Comparison of ENCODE assay signal across 12 cellular contexts in the genomic region with DNA sequence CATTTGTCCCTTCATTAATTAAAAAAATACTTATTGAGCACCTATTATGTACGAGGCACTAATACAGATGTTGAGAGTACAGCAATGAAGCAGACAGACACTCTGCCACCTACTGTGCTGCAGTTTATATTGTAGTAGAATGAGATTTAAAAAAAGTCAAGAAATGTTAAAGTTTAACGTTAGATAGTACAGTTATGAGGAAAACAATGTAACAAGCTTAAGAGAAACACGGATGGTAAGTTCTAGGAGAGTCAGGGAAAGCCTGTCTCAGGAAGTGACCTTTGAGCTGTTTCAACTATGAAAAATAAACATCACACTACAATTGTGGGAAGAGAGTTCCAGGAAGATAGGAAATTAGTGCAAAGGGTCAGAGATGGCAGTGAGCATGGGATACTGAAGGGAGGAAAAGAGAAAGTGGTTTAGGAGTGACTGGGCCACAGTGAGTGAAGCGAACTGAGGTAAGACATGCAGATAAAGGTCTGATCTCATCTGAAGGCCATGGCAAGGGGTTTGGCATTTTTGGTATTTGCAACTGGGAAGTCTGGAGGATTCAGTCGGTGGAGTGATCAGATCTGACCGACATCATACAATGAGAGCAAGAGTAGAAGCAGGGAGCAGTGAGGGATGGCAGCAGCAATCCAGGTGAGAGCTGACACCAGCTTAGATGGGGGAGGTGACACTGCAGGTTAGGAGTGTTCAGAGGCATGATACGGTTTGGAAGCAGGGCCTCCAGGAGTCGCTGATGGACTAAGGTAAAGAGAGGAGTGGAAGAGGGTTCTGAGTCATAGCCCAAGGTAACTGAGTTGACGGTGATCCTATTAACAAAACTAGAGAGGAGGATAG. TPM values are rescaled to one million over a fixed set of nuclear protein-coding genes. Genes with fewer than 3 reads are reported as not detected.
DNase-seq lines count a peak whose midpoint lies in the region; ATAC-seq, FAIRE-seq and TF ChIP-seq lines count a peak whose summit lies in the region.
"Had no signal": no experiment of that assay in that cellular context is flagged by ENCODE, and none has a peak within 500 bp of the region (broad histone marks: within the 10 kb centered on the region; RNA-seq: fewer than 3 reads in every experiment).

No MANE protein-coding gene starts in this region.

- H3K27me3 ChIP-seq in K562 (ENCODE audit: control insufficient read depth in 2 of 2, insufficient read depth in 2 of 2, low read length in 2 of 2) = no peaks in the 10 kb centered on the region
- H3K27me3 ChIP-seq in small intestine (ENCODE audit: control insufficient read depth in 2 of 2, insufficient read depth in 2 of 2, low read length in 2 of 2) = no peaks in the 10 kb centered on the region

- 0% methylated on average over 9 of the region's 9 CpGs for WGBS in K562 (ENCODE audit: insufficient coverage, low coverage, missing lambda C conversion rate)
- WGBS in small intestine, 3 donors = 17 to 51% (median 36%) methylated on average over 9 of the region's 9 CpGs

- TF ChIP-seq RAD21 in K562 (CRISPR knock-in tag; conservative IDR thresholded peaks at IDR 0.05 in 1 of 2, IDR thresholded peaks at IDR 0.05 in 1 of 2) = peak in 1 of 2 experiments; percentile 16; a peak in 1 of 4 replicates

- TF ChIP-seq POLR2A in K562 (conservative IDR thresholded peaks at IDR 0.05) (no peak), GM12891 (IDR thresholded peaks at IDR 0.05; ENCODE audit: low read depth, low read length) (no peak)

- POLR2A ChIA-PET in K562 (lab: Yijun Ruan, JAX) = no interaction called here

- H3K9ac ChIP-seq in K562 (ENCODE audit: insufficient read depth in 1 of 2, low read depth in 2 of 2, low read length in 2 of 2) = no peak overlapping the region

- TF ChIP-seq EP300 in K562 (IDR thresholded peaks at IDR 0.05; ENCODE audit: low read length) = no peak

- ATAC-seq in K562 (peak; percentile 76), HG03342 (IDR thresholded peaks at IDR 0.05; ENCODE audit: unreplicated experiment) (no peak)

- no peaks in the 10 kb centered on the region for H3K79me2 ChIP-seq in K562 (ENCODE audit: control insufficient read depth, insufficient read depth, low read length)

- no peak overlapping the region for H3K4me2 ChIP-seq in K562 (ENCODE audit: insufficient read depth, low read length)

- CTCF ChIA-PET in K562 (lab: Yijun Ruan, JAX; ENCODE audit: low intra/inter-chr PET ratio) = interaction anchor here (0.5 to 1.2 kb wide), 3 partner anchors 102 to 355 kb away, joined by 3 to 4 read pairs (median 3); no protein-coding TSS in a partner anchor

- H3K27ac ChIP-seq in K562 (ENCODE audit: extremely low read depth, low read depth, low read length) (no peak overlapping the region), small intestine (ENCODE audit: low read depth in 1 of 2, low read length in 1 of 2) (peak overlapping the region; percentile 83 to 85)

- no TSS peak for BruUV-seq in K562 (replicated peaks; lab: Mats Ljungman, UMichigan)

- H3K4me3 ChIP-seq in K562 = no peak overlapping the region
- peak overlapping the region in 1 of 2 donors; percentile 3 for H3K4me3 ChIP-seq in small intestine (ENCODE audit: low read depth in 1 of 2, low read length in 2 of 2)

- H2AFZ ChIP-seq in K562 (ENCODE audit: low read depth, low read length) = no peak overlapping the region

- no peaks in the 10 kb centered on the region for H3K9me1 ChIP-seq in K562 (ENCODE audit: control insufficient read depth, insufficient read depth, low read length)

- H3K4me1 ChIP-seq in K562 (replicated peaks in 1 of 2; ENCODE audit: control insufficient read depth in 2 of 2, insufficient read depth in 2 of 2, low read length in 2 of 2) = no peaks in the 10 kb centered on the region
- peaks cover 0 to 4% of the 10 kb centered on the region in 2 donors for H3K4me1 ChIP-seq in small intestine (ENCODE audit: control insufficient read depth in 2 of 2, insufficient read depth in 1 of 2, low read depth in 1 of 2, low read length in 1 of 2)

- no peaks in the 10 kb centered on the region for H3K9me3 ChIP-seq in K562 (replicated peaks; ENCODE audit: control insufficient read depth, insufficient read depth, low read depth, low read length)
- no peaks in the 10 kb centered on the region for H3K9me3 ChIP-seq in small intestine (ENCODE audit: control insufficient read depth, low read depth)

- in situ Hi-C loops in K562 (cut with MboI) = no loop called here

- no peaks in the 10 kb centered on the region for H3K36me3 ChIP-seq in K562 (ENCODE audit: control insufficient read depth, insufficient read depth, low read length)
- H3K36me3 ChIP-seq in small intestine (ENCODE audit: control insufficient read depth in 2 of 2, insufficient read depth in 2 of 2, low read length in 2 of 2) = no peaks in the 10 kb centered on the region

- intact Hi-C loops in K562 (cut with micrococcal nuclease) = no loop called here

- DNase-seq in HT-29 (ENCODE audit: low spot score) (peak; percentile 94), K562 (ENCODE audit: extremely low read depth in 1 of 4, low spot score in 3 of 4) (peak in 1 of 4 experiments; percentile 5), iPS DF 19.7 (ENCODE audit: low read depth, low spot score) (peak; percentile 25), small intestine (peak; percentile 91), GM12891 (ENCODE audit: insufficient read length, low spot score) (no peak), NCI-H524 (lab: John Stamatoyannopoulos, UW) (no peak)
- DNase-seq in activated CD4-positive, alpha-beta T cell treated with anti-CD3 and anti-CD28 coated beads for 4 hours = no peak
- DNase-seq: activated CD8-positive, alpha-beta memory T cell treated with anti-CD3 and anti-CD28 coated beads, Interleukin-2, amount 50 U/mL, for 4 hours; effector CD4-positive, alpha-beta T cell; NCI-H1092 had no signal

- 0 out of 6 replicates have a peak, but pooled peaks of 2 of the 3 experiments have one; percentile 9 to 12 for TF ChIP-seq CTCF in K562 (IDR thresholded peaks at IDR 0.05 in 2 of 3, conservative IDR thresholded peaks at IDR 0.05 in 1 of 3; ENCODE audit: insufficient read depth in 2 of 3, low read depth in 1 of 3, low read length in 3 of 3)

- H4K20me1 ChIP-seq in K562 (replicated peaks; ENCODE audit: control insufficient read depth, insufficient read depth, low read length) = no peaks in the 10 kb centered on the region

- FAIRE-seq in K562 (lab: Jason Lieb, UNC) (no peak), small intestine (lab: Jason Lieb, UNC) (peak; percentile 44), GM12891 (lab: Jason Lieb, UNC) (no peak)

TF ChIP-seq in K562, 482 proteins besides CTCF, POLR2A, EP300 and RAD21 (continues in another document):
- TF ChIP-seq ZNF232 (CRISPR knock-in tag; IDR thresholded peaks at IDR 0.05) (no peak), CEBPB (tag; IDR thresholded peaks at IDR 0.05) (no peak), CEBPG (CRISPR knock-in tag; IDR thresholded peaks at IDR 0.05) (no peak), CEBPG (tag; conservative IDR thresholded peaks at IDR 0.05 in 1 of 2, IDR thresholded peaks at IDR 0.05 in 1 of 2) (no peak), JUNB (CRISPR knock-in tag; conservative IDR thresholded peaks at IDR 0.05) (no peak), CAMTA2 (CRISPR knock-in tag; conservative IDR thresholded peaks at IDR 0.05) (no peak), KDM4B (IDR thresholded peaks at IDR 0.05; ENCODE audit: borderline replicate concordance in 2 of 2, low read depth in 1 of 2) (no peak), ESRRB (CRISPR knock-in tag; IDR thresholded peaks at IDR 0.05; ENCODE audit: borderline replicate concordance) (no peak), SPI1 (IDR thresholded peaks at IDR 0.05; ENCODE audit: borderline replicate concordance, low read depth, low read length) (no peak), PHTF2 (CRISPR knock-in tag; IDR thresholded peaks at IDR 0.05) (no peak), ZNF124 (CRISPR knock-in tag; IDR thresholded peaks at IDR 0.05) (no peak)

TF ChIP-seq in GM12891, 5 proteins besides CTCF, POLR2A, EP300 and RAD21:
- TF ChIP-seq POLR2AphosphoS5 (IDR thresholded peaks at IDR 0.05; ENCODE audit: low read depth, low read length) (no peak), TAF1 (IDR thresholded peaks at IDR 0.05; ENCODE audit: low read depth, low read length) (no peak)

RNA-seq across cellular contexts. Expression of gene PLSCR4, which starts 28.5 kb away (rescaled TPM):
- total RNA-seq in HT-29 (2014; rRNA removed; shearing (Covaris generic)) = 0.97 and 2.2 TPM in 2 replicates
- total RNA-seq in K562 (2011; cell fraction: chromatin; rRNA removed; ENCODE audit: low replicate concordance) = 0.18 TPM in 1 of 2 replicates, not detected in the other
- total RNA-seq in K562 (2011; cell fraction: nucleolus; rRNA removed) = not detected in 2 replicates
- 0.46 TPM in 1 of 2 replicates, not detected in the other for total RNA-seq in K562 (2011; cell fraction: nucleoplasm; rRNA removed)
- total RNA-seq in K562 (2014; rRNA removed) (0.68 TPM in 1 of 2 replicates, not detected in the other), K562 (2014; rRNA removed; fragmentation: Illumina TruSeq; extraction: Trizol) (0.16 and 0.29 TPM in 2 replicates), K562 (2015; rRNA removed; fragmentation: Illumina TruSeq; extraction: Trizol) (0.18 and 0.49 TPM in 2 replicates), K562 (2021) (0.11 and 0.42 TPM in 2 replicates)
- polyA plus RNA-seq in K562 (2011; rRNA removed) (0.05 and 0.21 TPM in 2 replicates), K562 (2014; fragmentation: Illumina TruSeq; extraction: Trizol) (0.24 and 0.51 TPM in 2 replicates), K562 (2014; fragmentation: Nextera tagmentation; extraction: Ambion mirVana) (under 1 TPM; 0.20 to 0.32 TPM), K562 (2014; rRNA removed) (0.19 TPM in 1 of 2 replicates, not detected in the other), small intestine (10 to 100 TPM in 1 of 3 donors, 1 to 10 TPM in 2; 1.6 to 15.2 (median 3.0) TPM)
- not detected in 2 replicates for polyA plus RNA-seq in K562 (2011; cell fraction: cytosol; rRNA removed)
- 0.30 TPM in 1 of 2 replicates, not detected in the other for polyA plus RNA-seq in K562 (2011; cell fraction: nucleus; rRNA removed)
- polyA plus RNA-seq in K562 (2012) = 0.42 and 0.86 TPM in 2 replicates
- polyA minus RNA-seq in K562 (2011; rRNA and poly(A)+ RNA removed) = 0.09 and 0.18 TPM in 2 replicates
- polyA minus RNA-seq in K562 (2011; cell fraction: cytosol; rRNA and poly(A)+ RNA removed) = not detected in 2 replicates
- polyA minus RNA-seq in K562 (2011; cell fraction: nucleus; rRNA and poly(A)+ RNA removed) = 0.13 and 0.56 TPM in 2 replicates
- not detected for polyA plus RNA-seq in GM12891 (2012; ENCODE audit: low read depth, missing spikeins)
- total RNA-seq: natural killer cell treated with Interleukin-12 subunit alpha and Interleukin-12 subunit beta and Interleukin-15 and Interleukin-18, amount 100 ng/mL, for 72 hours had no signal

Comparison
In these comparisons a context has a peak if more than half of its experiments do, and no peak if none do; other contexts are left out.
1. DNase-seq: peak in HT-29 (single experiment), iPS DF 19.7 (single experiment) and small intestine (single experiment); none in activated CD4-positive, alpha-beta T cell treated with anti-CD3 and anti-CD28 coated beads for 4 hours (0 of 2), GM12891 (single experiment) and NCI-H524 (0 of 2).